Comparison of ENCODE assay signal across 1 cellular context in the genomic region with DNA sequence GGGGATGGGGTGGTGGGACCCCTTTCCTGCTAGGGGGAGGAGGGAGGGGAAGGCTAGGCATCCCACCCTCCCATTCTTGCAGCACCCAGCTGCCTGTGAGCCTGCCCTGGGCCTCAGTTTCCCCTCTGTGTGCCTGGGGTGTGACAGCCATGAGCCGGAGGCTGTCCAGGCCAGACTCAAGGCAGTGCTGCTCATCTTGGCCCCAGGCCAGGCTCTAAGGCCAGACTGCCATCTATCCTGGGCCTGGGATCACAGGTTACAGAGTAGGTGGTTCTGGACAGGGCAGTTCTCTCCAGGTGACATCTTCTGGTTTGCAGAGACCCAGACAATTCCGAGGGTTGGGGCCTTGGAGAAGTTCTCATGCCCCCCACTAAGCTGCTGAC.
TF ChIP-seq lines count a peak whose summit lies in the region.

No MANE protein-coding gene starts in this region.

TF ChIP-seq in K562, 482 proteins besides CTCF, POLR2A, EP300 and RAD21 (continued from another document and continues in another):
- TF ChIP-seq, protein P1, sequence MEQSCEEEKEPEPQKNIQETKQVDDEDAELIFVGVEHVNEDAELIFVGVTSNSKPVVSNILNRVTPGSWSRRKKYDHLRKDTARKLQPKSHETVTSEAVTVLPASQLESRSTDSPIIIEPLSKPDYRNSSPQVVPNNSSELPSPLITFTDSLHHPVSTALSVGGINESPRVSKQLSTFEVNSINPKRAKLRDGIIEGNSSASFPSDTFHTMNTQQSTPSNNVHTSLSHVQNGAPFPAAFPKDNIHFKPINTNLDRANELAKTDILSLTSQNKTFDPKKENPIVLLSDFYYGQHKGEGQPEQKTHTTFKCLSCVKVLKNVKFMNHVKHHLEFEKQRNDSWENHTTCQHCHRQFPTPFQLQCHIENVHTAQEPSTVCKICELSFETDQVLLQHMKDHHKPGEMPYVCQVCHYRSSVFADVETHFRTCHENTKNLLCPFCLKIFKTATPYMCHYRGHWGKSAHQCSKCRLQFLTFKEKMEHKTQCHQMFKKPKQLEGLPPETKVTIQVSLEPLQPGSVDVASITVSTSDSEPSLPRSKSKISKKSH (CRISPR knock-in tag; IDR thresholded peaks at IDR 0.05) = no peak
- no peak for TF ChIP-seq MAFK (IDR thresholded peaks at IDR 0.05; ENCODE audit: low read length)
- TF ChIP-seq, protein P2, sequence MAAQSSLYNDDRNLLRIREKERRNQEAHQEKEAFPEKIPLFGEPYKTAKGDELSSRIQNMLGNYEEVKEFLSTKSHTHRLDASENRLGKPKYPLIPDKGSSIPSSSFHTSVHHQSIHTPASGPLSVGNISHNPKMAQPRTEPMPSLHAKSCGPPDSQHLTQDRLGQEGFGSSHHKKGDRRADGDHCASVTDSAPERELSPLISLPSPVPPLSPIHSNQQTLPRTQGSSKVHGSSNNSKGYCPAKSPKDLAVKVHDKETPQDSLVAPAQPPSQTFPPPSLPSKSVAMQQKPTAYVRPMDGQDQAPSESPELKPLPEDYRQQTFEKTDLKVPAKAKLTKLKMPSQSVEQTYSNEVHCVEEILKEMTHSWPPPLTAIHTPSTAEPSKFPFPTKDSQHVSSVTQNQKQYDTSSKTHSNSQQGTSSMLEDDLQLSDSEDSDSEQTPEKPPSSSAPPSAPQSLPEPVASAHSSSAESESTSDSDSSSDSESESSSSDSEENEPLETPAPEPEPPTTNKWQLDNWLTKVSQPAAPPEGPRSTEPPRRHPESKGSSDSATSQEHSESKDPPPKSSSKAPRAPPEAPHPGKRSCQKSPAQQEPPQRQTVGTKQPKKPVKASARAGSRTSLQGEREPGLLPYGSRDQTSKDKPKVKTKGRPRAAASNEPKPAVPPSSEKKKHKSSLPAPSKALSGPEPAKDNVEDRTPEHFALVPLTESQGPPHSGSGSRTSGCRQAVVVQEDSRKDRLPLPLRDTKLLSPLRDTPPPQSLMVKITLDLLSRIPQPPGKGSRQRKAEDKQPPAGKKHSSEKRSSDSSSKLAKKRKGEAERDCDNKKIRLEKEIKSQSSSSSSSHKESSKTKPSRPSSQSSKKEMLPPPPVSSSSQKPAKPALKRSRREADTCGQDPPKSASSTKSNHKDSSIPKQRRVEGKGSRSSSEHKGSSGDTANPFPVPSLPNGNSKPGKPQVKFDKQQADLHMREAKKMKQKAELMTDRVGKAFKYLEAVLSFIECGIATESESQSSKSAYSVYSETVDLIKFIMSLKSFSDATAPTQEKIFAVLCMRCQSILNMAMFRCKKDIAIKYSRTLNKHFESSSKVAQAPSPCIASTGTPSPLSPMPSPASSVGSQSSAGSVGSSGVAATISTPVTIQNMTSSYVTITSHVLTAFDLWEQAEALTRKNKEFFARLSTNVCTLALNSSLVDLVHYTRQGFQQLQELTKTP (IDR thresholded peaks at IDR 0.05; ENCODE audit: low read depth in 1 of 2, partially characterized antibody in 2 of 2) = no peak
- no peak for TF ChIP-seq FOXK2 (conservative IDR thresholded peaks at IDR 0.05 in 1 of 2, IDR thresholded peaks at IDR 0.05 in 1 of 2; ENCODE audit: low read depth in 2 of 2)
- no peak for TF ChIP-seq ZNF133 (CRISPR knock-in tag; IDR thresholded peaks at IDR 0.05)
- 0 out of 2 replicates have a peak, but pooled peaks have one; percentile 4 for TF ChIP-seq ZNF584 (CRISPR knock-in tag; IDR thresholded peaks at IDR 0.05; ENCODE audit: low read depth)
- TF ChIP-seq NCOA1 (IDR thresholded peaks at IDR 0.05; ENCODE audit: low read depth) = no peak
- TF ChIP-seq, protein P3, sequence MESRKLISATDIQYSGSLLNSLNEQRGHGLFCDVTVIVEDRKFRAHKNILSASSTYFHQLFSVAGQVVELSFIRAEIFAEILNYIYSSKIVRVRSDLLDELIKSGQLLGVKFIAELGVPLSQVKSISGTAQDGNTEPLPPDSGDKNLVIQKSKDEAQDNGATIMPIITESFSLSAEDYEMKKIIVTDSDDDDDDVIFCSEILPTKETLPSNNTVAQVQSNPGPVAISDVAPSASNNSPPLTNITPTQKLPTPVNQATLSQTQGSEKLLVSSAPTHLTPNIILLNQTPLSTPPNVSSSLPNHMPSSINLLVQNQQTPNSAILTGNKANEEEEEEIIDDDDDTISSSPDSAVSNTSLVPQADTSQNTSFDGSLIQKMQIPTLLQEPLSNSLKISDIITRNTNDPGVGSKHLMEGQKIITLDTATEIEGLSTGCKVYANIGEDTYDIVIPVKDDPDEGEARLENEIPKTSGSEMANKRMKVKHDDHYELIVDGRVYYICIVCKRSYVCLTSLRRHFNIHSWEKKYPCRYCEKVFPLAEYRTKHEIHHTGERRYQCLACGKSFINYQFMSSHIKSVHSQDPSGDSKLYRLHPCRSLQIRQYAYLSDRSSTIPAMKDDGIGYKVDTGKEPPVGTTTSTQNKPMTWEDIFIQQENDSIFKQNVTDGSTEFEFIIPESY (CRISPR knock-in tag; IDR thresholded peaks at IDR 0.05) = no peak
- TF ChIP-seq ZNF197 (CRISPR knock-in tag; IDR thresholded peaks at IDR 0.05; ENCODE audit: low read depth) = peak; percentile 9; the same call in 1 of the 2 replicates
- TF ChIP-seq RBFOX2 (IDR thresholded peaks at IDR 0.05; ENCODE audit: low read depth, low read length) = peak; percentile 34; the same call in 1 of the 2 replicates
- TF ChIP-seq POLR2G (IDR thresholded peaks at IDR 0.05; ENCODE audit: low read depth, low read length) = no peak
- TF ChIP-seq, protein P4, sequence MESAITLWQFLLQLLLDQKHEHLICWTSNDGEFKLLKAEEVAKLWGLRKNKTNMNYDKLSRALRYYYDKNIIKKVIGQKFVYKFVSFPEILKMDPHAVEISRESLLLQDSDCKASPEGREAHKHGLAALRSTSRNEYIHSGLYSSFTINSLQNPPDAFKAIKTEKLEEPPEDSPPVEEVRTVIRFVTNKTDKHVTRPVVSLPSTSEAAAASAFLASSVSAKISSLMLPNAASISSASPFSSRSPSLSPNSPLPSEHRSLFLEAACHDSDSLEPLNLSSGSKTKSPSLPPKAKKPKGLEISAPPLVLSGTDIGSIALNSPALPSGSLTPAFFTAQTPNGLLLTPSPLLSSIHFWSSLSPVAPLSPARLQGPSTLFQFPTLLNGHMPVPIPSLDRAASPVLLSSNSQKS (CRISPR knock-in tag; IDR thresholded peaks at IDR 0.05) = no peak
- TF ChIP-seq, protein P5, sequence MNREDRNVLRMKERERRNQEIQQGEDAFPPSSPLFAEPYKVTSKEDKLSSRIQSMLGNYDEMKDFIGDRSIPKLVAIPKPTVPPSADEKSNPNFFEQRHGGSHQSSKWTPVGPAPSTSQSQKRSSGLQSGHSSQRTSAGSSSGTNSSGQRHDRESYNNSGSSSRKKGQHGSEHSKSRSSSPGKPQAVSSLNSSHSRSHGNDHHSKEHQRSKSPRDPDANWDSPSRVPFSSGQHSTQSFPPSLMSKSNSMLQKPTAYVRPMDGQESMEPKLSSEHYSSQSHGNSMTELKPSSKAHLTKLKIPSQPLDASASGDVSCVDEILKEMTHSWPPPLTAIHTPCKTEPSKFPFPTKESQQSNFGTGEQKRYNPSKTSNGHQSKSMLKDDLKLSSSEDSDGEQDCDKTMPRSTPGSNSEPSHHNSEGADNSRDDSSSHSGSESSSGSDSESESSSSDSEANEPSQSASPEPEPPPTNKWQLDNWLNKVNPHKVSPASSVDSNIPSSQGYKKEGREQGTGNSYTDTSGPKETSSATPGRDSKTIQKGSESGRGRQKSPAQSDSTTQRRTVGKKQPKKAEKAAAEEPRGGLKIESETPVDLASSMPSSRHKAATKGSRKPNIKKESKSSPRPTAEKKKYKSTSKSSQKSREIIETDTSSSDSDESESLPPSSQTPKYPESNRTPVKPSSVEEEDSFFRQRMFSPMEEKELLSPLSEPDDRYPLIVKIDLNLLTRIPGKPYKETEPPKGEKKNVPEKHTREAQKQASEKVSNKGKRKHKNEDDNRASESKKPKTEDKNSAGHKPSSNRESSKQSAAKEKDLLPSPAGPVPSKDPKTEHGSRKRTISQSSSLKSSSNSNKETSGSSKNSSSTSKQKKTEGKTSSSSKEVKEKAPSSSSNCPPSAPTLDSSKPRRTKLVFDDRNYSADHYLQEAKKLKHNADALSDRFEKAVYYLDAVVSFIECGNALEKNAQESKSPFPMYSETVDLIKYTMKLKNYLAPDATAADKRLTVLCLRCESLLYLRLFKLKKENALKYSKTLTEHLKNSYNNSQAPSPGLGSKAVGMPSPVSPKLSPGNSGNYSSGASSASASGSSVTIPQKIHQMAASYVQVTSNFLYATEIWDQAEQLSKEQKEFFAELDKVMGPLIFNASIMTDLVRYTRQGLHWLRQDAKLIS (CRISPR knock-in tag; IDR thresholded peaks at IDR 0.05) = 0 out of 2 replicates have a peak, but pooled peaks have one; percentile 18
- no peak for TF ChIP-seq SIN3B (IDR thresholded peaks at IDR 0.05; ENCODE audit: low read depth)
- TF ChIP-seq HEY1 (CRISPR knock-in tag; IDR thresholded peaks at IDR 0.05; ENCODE audit: borderline replicate concordance) = no peak
- TF ChIP-seq PHF8 (IDR thresholded peaks at IDR 0.05; ENCODE audit: borderline replicate concordance, low read length) = peak; percentile 3; the same call in 1 of the 2 replicates
- TF ChIP-seq ZNF561 (CRISPR knock-in tag; conservative IDR thresholded peaks at IDR 0.05) = no peak
- no peak for TF ChIP-seq ETV1 (tag; conservative IDR thresholded peaks at IDR 0.05; ENCODE audit: low read depth)
- TF ChIP-seq RB1 (IDR thresholded peaks at IDR 0.05; ENCODE audit: low read depth) = no peak
- no peak for TF ChIP-seq ZNF140 (CRISPR knock-in tag; IDR thresholded peaks at IDR 0.05)
- TF ChIP-seq, protein P6, sequence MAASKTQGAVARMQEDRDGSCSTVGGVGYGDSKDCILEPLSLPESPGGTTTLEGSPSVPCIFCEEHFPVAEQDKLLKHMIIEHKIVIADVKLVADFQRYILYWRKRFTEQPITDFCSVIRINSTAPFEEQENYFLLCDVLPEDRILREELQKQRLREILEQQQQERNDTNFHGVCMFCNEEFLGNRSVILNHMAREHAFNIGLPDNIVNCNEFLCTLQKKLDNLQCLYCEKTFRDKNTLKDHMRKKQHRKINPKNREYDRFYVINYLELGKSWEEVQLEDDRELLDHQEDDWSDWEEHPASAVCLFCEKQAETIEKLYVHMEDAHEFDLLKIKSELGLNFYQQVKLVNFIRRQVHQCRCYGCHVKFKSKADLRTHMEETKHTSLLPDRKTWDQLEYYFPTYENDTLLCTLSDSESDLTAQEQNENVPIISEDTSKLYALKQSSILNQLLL (CRISPR knock-in tag; IDR thresholded peaks at IDR 0.05; ENCODE audit: borderline replicate concordance) = no peak
- no peak for TF ChIP-seq YBX1 (IDR thresholded peaks at IDR 0.05)
- TF ChIP-seq MYBL2 (IDR thresholded peaks at IDR 0.05; ENCODE audit: low read depth) = no peak
- no peak for TF ChIP-seq MYBL2 (CRISPR knock-in tag; IDR thresholded peaks at IDR 0.05; ENCODE audit: borderline replicate concordance)
- TF ChIP-seq DMBX1 (CRISPR knock-in tag; IDR thresholded peaks at IDR 0.05; ENCODE audit: borderline replicate concordance) = no peak
- no peak for TF ChIP-seq ZNF124 (CRISPR knock-in tag; IDR thresholded peaks at IDR 0.05)
- 0 out of 2 replicates have a peak, but pooled peaks have one; percentile 55 for TF ChIP-seq GTF2A2 (tag; IDR thresholded peaks at IDR 0.05)
- TF ChIP-seq ZNF274 (IDR thresholded peaks at IDR 0.05; ENCODE audit: borderline replicate concordance, low read depth, low read length) = no peak
- no peak for TF ChIP-seq SMARCC2 (IDR thresholded peaks at IDR 0.05; ENCODE audit: low read depth)
- TF ChIP-seq HDAC2 (IDR thresholded peaks at IDR 0.05) = no peak
- TF ChIP-seq, protein P7, sequence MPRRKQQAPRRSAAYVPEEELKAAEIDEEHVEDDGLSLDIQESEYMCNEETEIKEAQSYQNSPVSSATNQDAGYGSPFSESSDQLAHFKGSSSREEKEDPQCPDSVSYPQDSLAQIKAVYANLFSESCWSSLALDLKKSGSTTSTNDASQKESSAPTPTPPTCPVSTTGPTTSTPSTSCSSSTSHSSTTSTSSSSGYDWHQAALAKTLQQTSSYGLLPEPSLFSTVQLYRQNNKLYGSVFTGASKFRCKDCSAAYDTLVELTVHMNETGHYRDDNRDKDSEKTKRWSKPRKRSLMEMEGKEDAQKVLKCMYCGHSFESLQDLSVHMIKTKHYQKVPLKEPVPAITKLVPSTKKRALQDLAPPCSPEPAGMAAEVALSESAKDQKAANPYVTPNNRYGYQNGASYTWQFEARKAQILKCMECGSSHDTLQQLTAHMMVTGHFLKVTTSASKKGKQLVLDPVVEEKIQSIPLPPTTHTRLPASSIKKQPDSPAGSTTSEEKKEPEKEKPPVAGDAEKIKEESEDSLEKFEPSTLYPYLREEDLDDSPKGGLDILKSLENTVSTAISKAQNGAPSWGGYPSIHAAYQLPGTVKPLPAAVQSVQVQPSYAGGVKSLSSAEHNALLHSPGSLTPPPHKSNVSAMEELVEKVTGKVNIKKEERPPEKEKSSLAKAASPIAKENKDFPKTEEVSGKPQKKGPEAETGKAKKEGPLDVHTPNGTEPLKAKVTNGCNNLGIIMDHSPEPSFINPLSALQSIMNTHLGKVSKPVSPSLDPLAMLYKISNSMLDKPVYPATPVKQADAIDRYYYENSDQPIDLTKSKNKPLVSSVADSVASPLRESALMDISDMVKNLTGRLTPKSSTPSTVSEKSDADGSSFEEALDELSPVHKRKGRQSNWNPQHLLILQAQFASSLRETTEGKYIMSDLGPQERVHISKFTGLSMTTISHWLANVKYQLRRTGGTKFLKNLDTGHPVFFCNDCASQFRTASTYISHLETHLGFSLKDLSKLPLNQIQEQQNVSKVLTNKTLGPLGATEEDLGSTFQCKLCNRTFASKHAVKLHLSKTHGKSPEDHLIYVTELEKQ (CRISPR knock-in tag; IDR thresholded peaks at IDR 0.05) = no peak
- TF ChIP-seq, protein P8, sequence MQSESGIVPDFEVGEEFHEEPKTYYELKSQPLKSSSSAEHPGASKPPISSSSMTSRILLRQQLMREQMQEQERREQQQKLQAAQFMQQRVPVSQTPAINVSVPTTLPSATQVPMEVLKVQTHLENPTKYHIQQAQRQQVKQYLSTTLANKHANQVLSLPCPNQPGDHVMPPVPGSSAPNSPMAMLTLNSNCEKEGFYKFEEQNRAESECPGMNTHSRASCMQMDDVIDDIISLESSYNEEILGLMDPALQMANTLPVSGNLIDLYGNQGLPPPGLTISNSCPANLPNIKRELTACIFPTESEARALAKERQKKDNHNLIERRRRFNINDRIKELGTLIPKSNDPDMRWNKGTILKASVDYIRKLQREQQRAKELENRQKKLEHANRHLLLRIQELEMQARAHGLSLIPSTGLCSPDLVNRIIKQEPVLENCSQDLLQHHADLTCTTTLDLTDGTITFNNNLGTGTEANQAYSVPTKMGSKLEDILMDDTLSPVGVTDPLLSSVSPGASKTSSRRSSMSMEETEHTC (IDR thresholded peaks at IDR 0.05) = no peak
- no peak for TF ChIP-seq ZNF778 (CRISPR knock-in tag; IDR thresholded peaks at IDR 0.05)
- no peak for TF ChIP-seq MAZ (CRISPR knock-in tag; conservative IDR thresholded peaks at IDR 0.05 in 1 of 2, IDR thresholded peaks at IDR 0.05 in 1 of 2)
- TF ChIP-seq, protein P9, sequence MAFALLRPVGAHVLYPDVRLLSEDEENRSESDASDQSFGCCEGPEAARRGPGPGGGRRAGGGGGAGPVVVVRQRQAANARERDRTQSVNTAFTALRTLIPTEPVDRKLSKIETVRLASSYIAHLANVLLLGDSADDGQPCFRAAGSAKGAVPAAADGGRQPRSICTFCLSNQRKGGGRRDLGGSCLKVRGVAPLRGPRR (CRISPR knock-in tag; IDR thresholded peaks at IDR 0.05) = no peak
- TF ChIP-seq ZNF121 (CRISPR knock-in tag; conservative IDR thresholded peaks at IDR 0.05) = no peak
- TF ChIP-seq TGIF2 (CRISPR knock-in tag; IDR thresholded peaks at IDR 0.05) = no peak
